16 cellular contexts compared by ENCODE assay signal in genomic region chr16:65909310-65910050, GRCh38.
DNase-seq lines count a peak whose midpoint lies in the region; ATAC-seq, FAIRE-seq and TF ChIP-seq lines count a peak whose summit lies in the region.
"Had no signal": no experiment of that assay in that cellular context is flagged by ENCODE, and none has a peak within 500 bp of the region (broad histone marks: within the 10 kb centered on the region; RNA-seq: fewer than 3 reads in every experiment).

No MANE protein-coding gene starts in this region.

- CTCF ChIA-PET in RWPE1 (lab: Yijun Ruan, JAX): no interaction called here

- H2AFZ ChIP-seq in DND-41 (ENCODE audit: low read depth, low read length) (no peak overlapping the region), keratinocyte (ENCODE audit: control insufficient read depth, low read length) (peak overlapping the region; percentile 12)

- H3K4me2 ChIP-seq in DND-41 (ENCODE audit: insufficient read depth, low read length) (no peak overlapping the region), keratinocyte (ENCODE audit: control insufficient read depth, extremely low read depth, insufficient read depth, low read depth, low read length) (no peak overlapping the region)

- H3K27me3 ChIP-seq in DND-41 (ENCODE audit: insufficient read depth, low read length, poor library complexity): no peaks in the 10 kb centered on the region
- H3K27me3 ChIP-seq in keratinocyte (ENCODE audit: control insufficient read depth, extremely low read depth, insufficient read depth, low read length): no peaks in the 10 kb centered on the region
- no peaks in the 10 kb centered on the region for H3K27me3 ChIP-seq in dorsolateral prefrontal cortex
- H3K27me3 ChIP-seq: colonic mucosa had no signal

- H3K9ac ChIP-seq in DND-41 (ENCODE audit: low read depth, low read length): no peak overlapping the region
- no peak overlapping the region for H3K9ac ChIP-seq in keratinocyte (ENCODE audit: control insufficient read depth, extremely low read depth, insufficient read depth, low read length)

- H4K20me1 ChIP-seq in DND-41 (ENCODE audit: insufficient read depth, low read length) (no peaks in the 10 kb centered on the region), keratinocyte (ENCODE audit: control insufficient read depth, extremely low read depth, insufficient read depth, low read length) (no peaks in the 10 kb centered on the region)

- no peaks in the 10 kb centered on the region for H3K36me3 ChIP-seq in DND-41 (ENCODE audit: insufficient read depth, low read length)
- H3K36me3 ChIP-seq in keratinocyte (ENCODE audit: control insufficient read depth in 2 of 2, extremely low read depth in 1 of 2, insufficient read depth in 2 of 2, low read length in 2 of 2): no peaks in the 10 kb centered on the region
- H3K36me3 ChIP-seq: colonic mucosa, HAP-1 had no signal

- dilution Hi-C loops in keratinocyte (cut with MboI; ENCODE audit: extremely low pct_ligation_motif_present, low sequenced_read_pairs): no loop called here

- intact Hi-C loops in dorsolateral prefrontal cortex (cut with DNase I): no loop called here

- H3K79me2 ChIP-seq in DND-41 (ENCODE audit: insufficient read depth, low read length) (no peaks in the 10 kb centered on the region), keratinocyte (ENCODE audit: control insufficient read depth, insufficient read depth, low read length) (no peaks in the 10 kb centered on the region)

- FAIRE-seq in keratinocyte (lab: Jason Lieb, UNC): no peak

- no peak overlapping the region for H3K4me3 ChIP-seq in DND-41 (ENCODE audit: low read depth in 1 of 2, low read length in 2 of 2)
- no peak overlapping the region for H3K4me3 ChIP-seq in keratinocyte (ENCODE audit: control insufficient read depth in 2 of 3, extremely low read depth in 1 of 3, insufficient read depth in 2 of 3, low read depth in 1 of 3, low read length in 3 of 3)
- no peak overlapping the region for H3K4me3 ChIP-seq in dorsolateral prefrontal cortex
- H3K4me3 ChIP-seq: colonic mucosa, HAP-1, lung had no signal

- POLR2A ChIA-PET in RWPE1 (lab: Yijun Ruan, JAX; ENCODE audit: low non-redundant PET): no interaction called here

- no peak for TF ChIP-seq CTCF in DND-41 (IDR thresholded peaks at IDR 0.05; ENCODE audit: borderline replicate concordance, extremely low read depth, low read length, poor library complexity, severe bottlenecking)
- TF ChIP-seq CTCF in RWPE1 (conservative IDR thresholded peaks at IDR 0.05; ENCODE audit: low read depth): no peak
- no peak for TF ChIP-seq CTCF in keratinocyte (optimal IDR thresholded peaks at IDR 0.05 in 1 of 3, IDR thresholded peaks at IDR 0.05 in 1 of 3, conservative IDR thresholded peaks at IDR 0.05 in 1 of 3; ENCODE audit: extremely low read depth in 1 of 3, insufficient read depth in 2 of 3, low read length in 3 of 3)
- no peak for TF ChIP-seq CTCF in GM10266 (IDR thresholded peaks at IDR 0.05; ENCODE audit: control insufficient read depth, insufficient read depth, low read depth, missing control alignments)
- no peak for TF ChIP-seq CTCF in dorsolateral prefrontal cortex (IDR thresholded peaks at IDR 0.05 in 54 of 56, conservative IDR thresholded peaks at IDR 0.05 in 2 of 56; ENCODE audit: low read depth in 1 of 56, partially characterized antibody in 56 of 56)

- peak; percentile 85 for ATAC-seq in DND-41 (ENCODE audit: insufficient read depth, low read depth)

- H3K9me3 ChIP-seq in DND-41 (ENCODE audit: insufficient read depth, low read length, severe bottlenecking) (no peaks in the 10 kb centered on the region), keratinocyte (ENCODE audit: control insufficient read depth, low read depth, low read length) (no peaks in the 10 kb centered on the region)
- H3K9me3 ChIP-seq: colonic mucosa, HAP-1 had no signal

- no peaks in the 10 kb centered on the region for H3K9me1 ChIP-seq in keratinocyte (ENCODE audit: control insufficient read depth, extremely low read depth, insufficient read depth, low read length)

- DNase-seq in DND-41: peak; percentile 42
- peak; percentile 50 for DNase-seq in HT1080 (ENCODE audit: low read depth)
- peak; percentile 4 for DNase-seq in RWPE1 (ENCODE audit: low spot score)
- no peak for DNase-seq in keratinocyte (ENCODE audit: low read depth, low spot score)
- no peak for DNase-seq in hippocampal formation (lab: John Stamatoyannopoulos, UW)
- no peak for DNase-seq in GM10266 (ENCODE audit: extremely low spot score)
- no peak for DNase-seq in stimulated activated CD4-positive, alpha-beta T cell treated with anti-CD3 and anti-CD28 coated beads, Interleukin-4, amount 100 ng/mL, for 4 hours
- DNase-seq in dorsolateral prefrontal cortex: no peak
- DNase-seq: activated CD4-positive, alpha-beta T cell treated with anti-CD3 and anti-CD28 coated beads, Interleukin-2, amount 50 U/mL, for 1 hour; amniotic stem cell; colonic mucosa; GF-D8; NCI-H1048; T-helper 9 cell had no signal

- H3K27ac ChIP-seq in DND-41 (ENCODE audit: low read length): no peak overlapping the region
- no peak overlapping the region for H3K27ac ChIP-seq in RWPE1
- no peak overlapping the region for H3K27ac ChIP-seq in keratinocyte (ENCODE audit: control insufficient read depth, insufficient read depth, low read length)
- no peak overlapping the region for H3K27ac ChIP-seq in dorsolateral prefrontal cortex
- H3K27ac ChIP-seq: colonic mucosa had no signal

- no peaks in the 10 kb centered on the region for H3K4me1 ChIP-seq in DND-41 (ENCODE audit: insufficient read depth, low read length)
- H3K4me1 ChIP-seq in keratinocyte (ENCODE audit: control insufficient read depth, extremely low read depth, insufficient read depth, low read length): peaks cover 14% of the 10 kb centered on the region
- H3K4me1 ChIP-seq: colonic mucosa, HAP-1 had no signal

Comparison
In these comparisons a context has a peak if more than half of its experiments do, and no peak if none do; other contexts are left out.
1. DNase-seq: peak in DND-41 (single experiment), HT1080 (single experiment) and RWPE1 (single experiment); none in keratinocyte (single experiment), hippocampal formation (0 of 2), GM10266 (single experiment), stimulated activated CD4-positive, alpha-beta T cell treated with anti-CD3 and anti-CD28 coated beads, Interleukin-4, amount 100 ng/mL, for 4 hours (0 of 2) and dorsolateral prefrontal cortex (0 of 10).